In the genomic region with DNA sequence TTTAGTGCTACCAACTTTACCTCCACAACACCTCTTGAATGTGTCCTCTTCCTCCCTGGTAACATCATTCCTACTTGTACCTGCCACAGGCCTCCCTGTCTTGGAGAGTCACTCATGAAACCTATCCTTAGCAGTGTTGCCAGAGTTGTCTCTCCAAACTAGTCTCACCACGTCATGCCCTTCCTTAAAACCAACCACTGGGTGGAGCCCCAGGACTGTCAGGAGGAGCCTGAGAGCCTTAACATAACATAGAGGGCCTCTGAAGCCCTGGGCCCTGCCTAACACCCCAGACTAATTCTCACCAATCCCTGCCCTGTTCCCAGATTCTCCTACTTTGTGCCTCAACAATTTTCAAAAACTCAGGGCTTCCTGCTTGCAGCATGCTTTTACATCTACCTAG, we compare ENCODE assay signal across 8 cellular contexts.
DNase-seq lines count a peak whose midpoint lies in the region; ATAC-seq and TF ChIP-seq lines count a peak whose summit lies in the region.

No MANE protein-coding gene starts in this region.

- H2AFZ ChIP-seq in KMS-11 (ENCODE audit: low read depth) = no peak overlapping the region

- H3K36me3 ChIP-seq in KMS-11 (ENCODE audit: insufficient read depth) = no peaks in the 10 kb centered on the region

- no peak overlapping the region for H3K9ac ChIP-seq in KMS-11

- H3K4me2 ChIP-seq in KMS-11 = no peak overlapping the region

- peaks cover 2% of the 10 kb centered on the region for H3K4me1 ChIP-seq in KMS-11 (ENCODE audit: low read depth, poor library complexity, severe bottlenecking)

- no peak for ATAC-seq in GM21515 (IDR thresholded peaks at IDR 0.05; ENCODE audit: unreplicated experiment)

- DNase-seq in activated T-cell treated with anti-CD3 and anti-CD28 coated beads for 48 hours (ENCODE audit: low read depth) (peak; percentile 10), activated T-cell treated with anti-CD3 and anti-CD28 coated beads for 4 hours (no peak), RKO (ENCODE audit: low spot score) (peak; percentile 53), dedifferentiated amniotic fluid mesenchymal stem cell (ENCODE audit: extremely low spot score) (peak; percentile 47), lung microvascular endothelial cell (ENCODE audit: low read depth in 2 of 2) (peak; percentile 74 to 77), posterior vena cava (ENCODE audit: low spot score) (no peak)

- no peaks in the 10 kb centered on the region for H4K20me1 ChIP-seq in KMS-11 (ENCODE audit: insufficient read depth)

- H3K27me3 ChIP-seq in KMS-11 (ENCODE audit: insufficient read depth, low read depth) = no peaks in the 10 kb centered on the region

- TF ChIP-seq CTCF in KMS-11 (conservative IDR thresholded peaks at IDR 0.05; ENCODE audit: low read depth, low read length) = peak; percentile 46; the same call in 1 of the 2 replicates

- intact Hi-C loops in posterior vena cava (cut with DNase I) = no loop called here

- no peak overlapping the region for H3K27ac ChIP-seq in KMS-11

- H3K79me2 ChIP-seq in KMS-11 (ENCODE audit: insufficient read depth, low read depth) = no peaks in the 10 kb centered on the region

- no peak overlapping the region for H3K4me3 ChIP-seq in KMS-11 (IDR thresholded peaks at IDR 0.05; ENCODE audit: insufficient read depth, low read depth, low read length)

Comparison
In these comparisons a context has a peak if more than half of its experiments do, and no peak if none do; other contexts are left out.
1. DNase-seq: peak in activated T-cell treated with anti-CD3 and anti-CD28 coated beads for 48 hours (single experiment), RKO (single experiment), dedifferentiated amniotic fluid mesenchymal stem cell (single experiment) and lung microvascular endothelial cell (2 of 2); none in activated T-cell treated with anti-CD3 and anti-CD28 coated beads for 4 hours (single experiment) and posterior vena cava (single experiment).